Comparison of ENCODE assay signal across 8 cellular contexts in the genomic region with DNA sequence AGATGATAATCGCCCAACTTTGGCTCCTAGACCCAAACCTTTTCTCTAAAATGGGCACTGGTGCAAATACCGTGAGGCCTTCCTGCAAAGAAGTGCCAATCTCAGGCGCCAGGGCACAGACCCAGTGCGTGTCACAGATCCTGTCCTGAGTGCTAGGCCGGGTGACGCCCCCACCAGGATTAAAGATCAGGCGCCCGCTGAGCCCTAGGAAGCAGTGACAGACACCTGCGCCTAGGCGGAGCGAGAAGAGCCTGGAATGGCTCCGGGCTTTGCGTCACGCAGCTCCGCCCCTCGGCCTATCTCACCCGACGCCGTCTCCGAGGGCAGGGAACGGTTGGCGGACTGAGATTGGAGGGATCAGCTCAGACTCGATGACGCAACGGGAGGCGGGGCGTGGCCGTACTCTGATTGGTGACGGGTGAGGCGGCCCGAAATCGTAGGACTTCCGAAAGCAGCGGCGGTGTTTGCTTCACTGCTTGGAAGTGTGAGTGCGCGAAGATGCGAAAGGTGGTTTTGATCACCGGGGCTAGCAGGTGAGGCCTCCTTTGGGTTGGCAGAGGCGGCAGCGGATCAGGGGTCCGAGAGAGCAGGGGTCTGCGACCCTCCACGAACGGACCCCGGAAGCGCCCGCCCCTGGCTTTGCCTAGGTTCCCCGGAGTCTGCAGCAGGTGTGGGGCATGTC. TPM values are rescaled to one million over a fixed set of nuclear protein-coding genes. Genes with fewer than 3 reads are reported as not detected.
DNase-seq lines count a peak whose midpoint lies in the region; ATAC-seq and TF ChIP-seq lines count a peak whose summit lies in the region.
"Not testable (repeated sequence)": the region's sequence is repeated elsewhere in the genome, so short reads cannot be mapped to it uniquely, and the experiment has no call there.

A gene with protein sequence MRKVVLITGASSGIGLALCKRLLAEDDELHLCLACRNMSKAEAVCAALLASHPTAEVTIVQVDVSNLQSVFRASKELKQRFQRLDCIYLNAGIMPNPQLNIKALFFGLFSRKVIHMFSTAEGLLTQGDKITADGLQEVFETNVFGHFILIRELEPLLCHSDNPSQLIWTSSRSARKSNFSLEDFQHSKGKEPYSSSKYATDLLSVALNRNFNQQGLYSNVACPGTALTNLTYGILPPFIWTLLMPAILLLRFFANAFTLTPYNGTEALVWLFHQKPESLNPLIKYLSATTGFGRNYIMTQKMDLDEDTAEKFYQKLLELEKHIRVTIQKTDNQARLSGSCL (plus strand): TSS at position 400 of the 682 bp plus-strand sequence. CDS start 99 bp downstream, at position 499.

- H4K20me1 ChIP-seq in PC-9 (ENCODE audit: insufficient read depth), result not testable (repeated sequence)

- peak; percentile 36 for TF ChIP-seq POLR2A in erythroblast (IDR thresholded peaks at IDR 0.05; ENCODE audit: low read length)

- peak within 1 kb of the TSS; percentile 85 for H3K4me2 ChIP-seq in PC-9

- peak within 1 kb of the TSS; percentile 82 for H2AFZ ChIP-seq in PC-9

- H3K4me3 ChIP-seq in PC-9 (peak within 1 kb of the TSS; percentile 60), mucosa of rectum (ENCODE audit: low read length in 2 of 2) (peak within 1 kb of the TSS; percentile 66 to 73)

- not testable (repeated sequence) for H3K79me2 ChIP-seq in PC-9 (ENCODE audit: low read depth)

- not testable (repeated sequence) for BruUV-seq in PC-9 (replicated peaks; lab: Mats Ljungman, UMichigan)

- not testable (repeated sequence) for H3K9me3 ChIP-seq in PC-9 (ENCODE audit: insufficient read depth, low read depth); mucosa of rectum (ENCODE audit: control insufficient read depth in 2 of 2, low read length in 2 of 2)

- H3K9ac ChIP-seq in mucosa of rectum (ENCODE audit: low read depth in 1 of 2, low read length in 2 of 2), result peak within 1 kb of the TSS; percentile 63 to 72

- DNase-seq in DMS153 treated with DMSO at 0.1 percent for 48 hours (lab: John Stamatoyannopoulos, UW; ENCODE audit: unreplicated experiment) (peak; percentile 74), KBM-7 (peak; percentile 87), PC-9 (peak; percentile 79 to 82), activated T-cell treated with anti-CD3 and anti-CD28 coated beads for 48 hours (ENCODE audit: low read depth) (peak; percentile 65), erythroblast (lab: John Stamatoyannopoulos, UW) (peak; percentile 64 to 75)
- peak; percentile 42 to 50 for DNase-seq in stimulated activated CD8-positive, alpha-beta memory T cell treated with anti-CD3 and anti-CD28 coated beads, Interleukin-4, amount 100 ng/mL, for 4 hours (ENCODE audit: low read depth in 2 of 2, low spot score in 1 of 2)

- CTCF ChIA-PET in PC-9 (lab: Charles Lee), result not testable (repeated sequence)

- POLR2A ChIA-PET in PC-9 (lab: Charles Lee; ENCODE audit: unreplicated experiment), result interaction anchor here (0.7 kb wide), 1 partner anchor 94 kb away, joined by 11 read pairs; no protein-coding TSS in a partner anchor

- not testable (repeated sequence) for H3K9me2 ChIP-seq in PC-9 (ENCODE audit: insufficient read depth)

- H3K27me3 ChIP-seq in PC-9 (ENCODE audit: insufficient read depth, low read depth); mucosa of rectum (ENCODE audit: control insufficient read depth in 2 of 2, insufficient read depth in 2 of 2, low read length in 2 of 2): not testable (repeated sequence)

- in situ Hi-C loops in KBM-7 (cut with MboI; ENCODE audit: low pct_unique_long_range_greater_than_20kb, low sequenced_read_pairs), result not testable (repeated sequence)

- H3F3A ChIP-seq in PC-9 (ENCODE audit: insufficient read depth, low read depth), result not testable (repeated sequence)

- H3K36me3 ChIP-seq in PC-9 (ENCODE audit: low read depth); mucosa of rectum (ENCODE audit: control insufficient read depth in 2 of 2, insufficient read depth in 2 of 2, low read length in 2 of 2): not testable (repeated sequence)

- H3K27ac ChIP-seq in PC-9 (peak within 1 kb of the TSS; percentile 56), mucosa of rectum (ENCODE audit: low read depth in 2 of 2, low read length in 2 of 2) (peak within 1 kb of the TSS; percentile 79 to 86)

- intact Hi-C loops in PC-9 (cut with micrococcal nuclease; ENCODE audit: unreplicated experiment), result not testable (repeated sequence)

- TF ChIP-seq CTCF in PC-9 (conservative IDR thresholded peaks at IDR 0.05), result not testable (repeated sequence)

- not testable (repeated sequence) for H3K4me1 ChIP-seq in PC-9 (replicated peaks; ENCODE audit: insufficient read depth); mucosa of rectum (ENCODE audit: control insufficient read depth in 2 of 2, insufficient read depth in 2 of 2, low read length in 2 of 2)

- peak; percentile 99 for ATAC-seq in GM21723 (IDR thresholded peaks at IDR 0.05; ENCODE audit: unreplicated experiment)

RNA-seq across cellular contexts. Expression of the gene that starts here (rescaled TPM):
- 25.7 and 32.0 TPM in 2 replicates for total RNA-seq in PC-9 (2021)

Comparison
In these comparisons a context has a peak if more than half of its experiments do, and no peak if none do; other contexts are left out.
1. Peak in every context shown above with its lines: DNase-seq, ATAC-seq, H3K4me3 ChIP-seq and H3K27ac ChIP-seq.